Comparison of ENCODE assay signal across 1 cellular context in genomic region chr2:48605482-48606175, GRCh38.
A peak's percentile ranks its signal among the peaks of the same experiment; 100 is the strongest.
TF ChIP-seq lines count a peak whose summit lies in the region.

No MANE protein-coding gene starts in this region.

TF ChIP-seq in K562, 482 proteins besides CTCF, POLR2A, EP300 and RAD21 (continued from another document and continues in another):
- TF ChIP-seq, protein P1, sequence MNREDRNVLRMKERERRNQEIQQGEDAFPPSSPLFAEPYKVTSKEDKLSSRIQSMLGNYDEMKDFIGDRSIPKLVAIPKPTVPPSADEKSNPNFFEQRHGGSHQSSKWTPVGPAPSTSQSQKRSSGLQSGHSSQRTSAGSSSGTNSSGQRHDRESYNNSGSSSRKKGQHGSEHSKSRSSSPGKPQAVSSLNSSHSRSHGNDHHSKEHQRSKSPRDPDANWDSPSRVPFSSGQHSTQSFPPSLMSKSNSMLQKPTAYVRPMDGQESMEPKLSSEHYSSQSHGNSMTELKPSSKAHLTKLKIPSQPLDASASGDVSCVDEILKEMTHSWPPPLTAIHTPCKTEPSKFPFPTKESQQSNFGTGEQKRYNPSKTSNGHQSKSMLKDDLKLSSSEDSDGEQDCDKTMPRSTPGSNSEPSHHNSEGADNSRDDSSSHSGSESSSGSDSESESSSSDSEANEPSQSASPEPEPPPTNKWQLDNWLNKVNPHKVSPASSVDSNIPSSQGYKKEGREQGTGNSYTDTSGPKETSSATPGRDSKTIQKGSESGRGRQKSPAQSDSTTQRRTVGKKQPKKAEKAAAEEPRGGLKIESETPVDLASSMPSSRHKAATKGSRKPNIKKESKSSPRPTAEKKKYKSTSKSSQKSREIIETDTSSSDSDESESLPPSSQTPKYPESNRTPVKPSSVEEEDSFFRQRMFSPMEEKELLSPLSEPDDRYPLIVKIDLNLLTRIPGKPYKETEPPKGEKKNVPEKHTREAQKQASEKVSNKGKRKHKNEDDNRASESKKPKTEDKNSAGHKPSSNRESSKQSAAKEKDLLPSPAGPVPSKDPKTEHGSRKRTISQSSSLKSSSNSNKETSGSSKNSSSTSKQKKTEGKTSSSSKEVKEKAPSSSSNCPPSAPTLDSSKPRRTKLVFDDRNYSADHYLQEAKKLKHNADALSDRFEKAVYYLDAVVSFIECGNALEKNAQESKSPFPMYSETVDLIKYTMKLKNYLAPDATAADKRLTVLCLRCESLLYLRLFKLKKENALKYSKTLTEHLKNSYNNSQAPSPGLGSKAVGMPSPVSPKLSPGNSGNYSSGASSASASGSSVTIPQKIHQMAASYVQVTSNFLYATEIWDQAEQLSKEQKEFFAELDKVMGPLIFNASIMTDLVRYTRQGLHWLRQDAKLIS (CRISPR knock-in tag; IDR thresholded peaks at IDR 0.05) = no peak
- TF ChIP-seq MED1 (CRISPR knock-in tag; IDR thresholded peaks at IDR 0.05; ENCODE audit: borderline replicate concordance) (no peak), ETV6 (IDR thresholded peaks at IDR 0.05; ENCODE audit: borderline replicate concordance in 1 of 2, low read depth in 2 of 2, low read length in 1 of 2) (no peak), ETV6 (CRISPR knock-in tag; IDR thresholded peaks at IDR 0.05; ENCODE audit: borderline replicate concordance) (no peak), SMARCA4 (IDR thresholded peaks at IDR 0.05) (peak; percentile 98), ZC3H8 (IDR thresholded peaks at IDR 0.05) (no peak), DNMT1 (IDR thresholded peaks at IDR 0.05) (no peak), ZNF143 (CRISPR knock-in tag; IDR thresholded peaks at IDR 0.05) (no peak), RUNX1 (IDR thresholded peaks at IDR 0.05; ENCODE audit: low read depth) (no peak), TBP (optimal IDR thresholded peaks at IDR 0.05; ENCODE audit: low read depth, low read length) (no peak), ELF4 (CRISPR knock-in tag; IDR thresholded peaks at IDR 0.05) (no peak), ZNF224 (CRISPR knock-in tag; IDR thresholded peaks at IDR 0.05) (no peak), HDGF (IDR thresholded peaks at IDR 0.05) (no peak), FOXP1 (CRISPR knock-in tag; IDR thresholded peaks at IDR 0.05) (no peak), ZNF668 (CRISPR knock-in tag; IDR thresholded peaks at IDR 0.05) (no peak), POLR2G (IDR thresholded peaks at IDR 0.05; ENCODE audit: low read depth, low read length) (no peak), RNF2 (IDR thresholded peaks at IDR 0.05) (peak; percentile 78; the same call in 1 of the 2 replicates), SMAD3 (CRISPR knock-in tag; conservative IDR thresholded peaks at IDR 0.05) (no peak), GTF2F1 (IDR thresholded peaks at IDR 0.05; ENCODE audit: low read depth, low read length) (no peak), NKRF (IDR thresholded peaks at IDR 0.05; ENCODE audit: borderline replicate concordance) (no peak), CGGBP1 (CRISPR knock-in tag; IDR thresholded peaks at IDR 0.05) (no peak), GABPA (tag; conservative IDR thresholded peaks at IDR 0.05; ENCODE audit: low read depth) (0 out of 2 replicates have a peak, but pooled peaks have one; percentile 16), TFE3 (CRISPR knock-in tag; IDR thresholded peaks at IDR 0.05) (no peak), FIP1L1 (IDR thresholded peaks at IDR 0.05; ENCODE audit: low read depth, low read length, poor library complexity, severe bottlenecking) (no peak), MIER1 (IDR thresholded peaks at IDR 0.05; ENCODE audit: low read depth) (no peak), COPS2 (conservative IDR thresholded peaks at IDR 0.05) (no peak), NCOR1 (IDR thresholded peaks at IDR 0.05) (peak; percentile 95), LARP7 (IDR thresholded peaks at IDR 0.05) (no peak), PHB2 (IDR thresholded peaks at IDR 0.05; ENCODE audit: low read depth) (peak; percentile 74), CAMTA2 (CRISPR knock-in tag; conservative IDR thresholded peaks at IDR 0.05) (no peak), FOXK1 (CRISPR knock-in tag; IDR thresholded peaks at IDR 0.05; ENCODE audit: borderline replicate concordance) (no peak), CC2D1A (IDR thresholded peaks at IDR 0.05) (peak; percentile 86), ARID1B (IDR thresholded peaks at IDR 0.05) (peak; percentile 98)
- TF ChIP-seq, protein P2, sequence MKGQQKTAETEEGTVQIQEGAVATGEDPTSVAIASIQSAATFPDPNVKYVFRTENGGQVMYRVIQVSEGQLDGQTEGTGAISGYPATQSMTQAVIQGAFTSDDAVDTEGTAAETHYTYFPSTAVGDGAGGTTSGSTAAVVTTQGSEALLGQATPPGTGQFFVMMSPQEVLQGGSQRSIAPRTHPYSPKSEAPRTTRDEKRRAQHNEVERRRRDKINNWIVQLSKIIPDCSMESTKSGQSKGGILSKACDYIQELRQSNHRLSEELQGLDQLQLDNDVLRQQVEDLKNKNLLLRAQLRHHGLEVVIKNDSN (CRISPR knock-in tag; IDR thresholded peaks at IDR 0.05) = no peak
- TF ChIP-seq, protein P3, sequence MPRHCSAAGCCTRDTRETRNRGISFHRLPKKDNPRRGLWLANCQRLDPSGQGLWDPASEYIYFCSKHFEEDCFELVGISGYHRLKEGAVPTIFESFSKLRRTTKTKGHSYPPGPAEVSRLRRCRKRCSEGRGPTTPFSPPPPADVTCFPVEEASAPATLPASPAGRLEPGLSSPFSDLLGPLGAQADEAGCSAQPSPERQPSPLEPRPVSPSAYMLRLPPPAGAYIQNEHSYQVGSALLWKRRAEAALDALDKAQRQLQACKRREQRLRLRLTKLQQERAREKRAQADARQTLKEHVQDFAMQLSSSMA (CRISPR knock-in tag; IDR thresholded peaks at IDR 0.05) = no peak
- TF ChIP-seq, protein P4, sequence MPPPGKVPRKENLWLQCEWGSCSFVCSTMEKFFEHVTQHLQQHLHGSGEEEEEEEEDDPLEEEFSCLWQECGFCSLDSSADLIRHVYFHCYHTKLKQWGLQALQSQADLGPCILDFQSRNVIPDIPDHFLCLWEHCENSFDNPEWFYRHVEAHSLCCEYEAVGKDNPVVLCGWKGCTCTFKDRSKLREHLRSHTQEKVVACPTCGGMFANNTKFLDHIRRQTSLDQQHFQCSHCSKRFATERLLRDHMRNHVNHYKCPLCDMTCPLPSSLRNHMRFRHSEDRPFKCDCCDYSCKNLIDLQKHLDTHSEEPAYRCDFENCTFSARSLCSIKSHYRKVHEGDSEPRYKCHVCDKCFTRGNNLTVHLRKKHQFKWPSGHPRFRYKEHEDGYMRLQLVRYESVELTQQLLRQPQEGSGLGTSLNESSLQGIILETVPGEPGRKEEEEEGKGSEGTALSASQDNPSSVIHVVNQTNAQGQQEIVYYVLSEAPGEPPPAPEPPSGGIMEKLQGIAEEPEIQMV (tag; conservative IDR thresholded peaks at IDR 0.05; ENCODE audit: low read depth) = no peak
- TF ChIP-seq, protein P5, sequence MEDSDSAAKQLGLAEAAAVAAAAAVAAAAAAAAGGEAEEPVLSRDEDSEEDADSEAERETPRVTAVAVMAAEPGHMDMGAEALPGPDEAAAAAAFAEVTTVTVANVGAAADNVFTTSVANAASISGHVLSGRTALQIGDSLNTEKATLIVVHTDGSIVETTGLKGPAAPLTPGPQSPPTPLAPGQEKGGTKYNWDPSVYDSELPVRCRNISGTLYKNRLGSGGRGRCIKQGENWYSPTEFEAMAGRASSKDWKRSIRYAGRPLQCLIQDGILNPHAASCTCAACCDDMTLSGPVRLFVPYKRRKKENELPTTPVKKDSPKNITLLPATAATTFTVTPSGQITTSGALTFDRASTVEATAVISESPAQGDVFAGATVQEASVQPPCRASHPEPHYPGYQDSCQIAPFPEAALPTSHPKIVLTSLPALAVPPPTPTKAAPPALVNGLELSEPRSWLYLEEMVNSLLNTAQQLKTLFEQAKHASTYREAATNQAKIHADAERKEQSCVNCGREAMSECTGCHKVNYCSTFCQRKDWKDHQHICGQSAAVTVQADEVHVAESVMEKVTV (CRISPR knock-in tag; IDR thresholded peaks at IDR 0.05) = no peak
- TF ChIP-seq, protein P6, sequence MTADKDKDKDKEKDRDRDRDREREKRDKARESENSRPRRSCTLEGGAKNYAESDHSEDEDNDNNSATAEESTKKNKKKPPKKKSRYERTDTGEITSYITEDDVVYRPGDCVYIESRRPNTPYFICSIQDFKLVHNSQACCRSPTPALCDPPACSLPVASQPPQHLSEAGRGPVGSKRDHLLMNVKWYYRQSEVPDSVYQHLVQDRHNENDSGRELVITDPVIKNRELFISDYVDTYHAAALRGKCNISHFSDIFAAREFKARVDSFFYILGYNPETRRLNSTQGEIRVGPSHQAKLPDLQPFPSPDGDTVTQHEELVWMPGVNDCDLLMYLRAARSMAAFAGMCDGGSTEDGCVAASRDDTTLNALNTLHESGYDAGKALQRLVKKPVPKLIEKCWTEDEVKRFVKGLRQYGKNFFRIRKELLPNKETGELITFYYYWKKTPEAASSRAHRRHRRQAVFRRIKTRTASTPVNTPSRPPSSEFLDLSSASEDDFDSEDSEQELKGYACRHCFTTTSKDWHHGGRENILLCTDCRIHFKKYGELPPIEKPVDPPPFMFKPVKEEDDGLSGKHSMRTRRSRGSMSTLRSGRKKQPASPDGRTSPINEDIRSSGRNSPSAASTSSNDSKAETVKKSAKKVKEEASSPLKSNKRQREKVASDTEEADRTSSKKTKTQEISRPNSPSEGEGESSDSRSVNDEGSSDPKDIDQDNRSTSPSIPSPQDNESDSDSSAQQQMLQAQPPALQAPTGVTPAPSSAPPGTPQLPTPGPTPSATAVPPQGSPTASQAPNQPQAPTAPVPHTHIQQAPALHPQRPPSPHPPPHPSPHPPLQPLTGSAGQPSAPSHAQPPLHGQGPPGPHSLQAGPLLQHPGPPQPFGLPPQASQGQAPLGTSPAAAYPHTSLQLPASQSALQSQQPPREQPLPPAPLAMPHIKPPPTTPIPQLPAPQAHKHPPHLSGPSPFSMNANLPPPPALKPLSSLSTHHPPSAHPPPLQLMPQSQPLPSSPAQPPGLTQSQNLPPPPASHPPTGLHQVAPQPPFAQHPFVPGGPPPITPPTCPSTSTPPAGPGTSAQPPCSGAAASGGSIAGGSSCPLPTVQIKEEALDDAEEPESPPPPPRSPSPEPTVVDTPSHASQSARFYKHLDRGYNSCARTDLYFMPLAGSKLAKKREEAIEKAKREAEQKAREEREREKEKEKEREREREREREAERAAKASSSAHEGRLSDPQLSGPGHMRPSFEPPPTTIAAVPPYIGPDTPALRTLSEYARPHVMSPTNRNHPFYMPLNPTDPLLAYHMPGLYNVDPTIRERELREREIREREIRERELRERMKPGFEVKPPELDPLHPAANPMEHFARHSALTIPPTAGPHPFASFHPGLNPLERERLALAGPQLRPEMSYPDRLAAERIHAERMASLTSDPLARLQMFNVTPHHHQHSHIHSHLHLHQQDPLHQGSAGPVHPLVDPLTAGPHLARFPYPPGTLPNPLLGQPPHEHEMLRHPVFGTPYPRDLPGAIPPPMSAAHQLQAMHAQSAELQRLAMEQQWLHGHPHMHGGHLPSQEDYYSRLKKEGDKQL (CRISPR knock-in tag; IDR thresholded peaks at IDR 0.05; ENCODE audit: borderline replicate concordance) = no peak
- TF ChIP-seq, protein P7, sequence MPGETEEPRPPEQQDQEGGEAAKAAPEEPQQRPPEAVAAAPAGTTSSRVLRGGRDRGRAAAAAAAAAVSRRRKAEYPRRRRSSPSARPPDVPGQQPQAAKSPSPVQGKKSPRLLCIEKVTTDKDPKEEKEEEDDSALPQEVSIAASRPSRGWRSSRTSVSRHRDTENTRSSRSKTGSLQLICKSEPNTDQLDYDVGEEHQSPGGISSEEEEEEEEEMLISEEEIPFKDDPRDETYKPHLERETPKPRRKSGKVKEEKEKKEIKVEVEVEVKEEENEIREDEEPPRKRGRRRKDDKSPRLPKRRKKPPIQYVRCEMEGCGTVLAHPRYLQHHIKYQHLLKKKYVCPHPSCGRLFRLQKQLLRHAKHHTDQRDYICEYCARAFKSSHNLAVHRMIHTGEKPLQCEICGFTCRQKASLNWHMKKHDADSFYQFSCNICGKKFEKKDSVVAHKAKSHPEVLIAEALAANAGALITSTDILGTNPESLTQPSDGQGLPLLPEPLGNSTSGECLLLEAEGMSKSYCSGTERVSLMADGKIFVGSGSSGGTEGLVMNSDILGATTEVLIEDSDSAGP (CRISPR knock-in tag; IDR thresholded peaks at IDR 0.05) = no peak
